In the genomic region with DNA sequence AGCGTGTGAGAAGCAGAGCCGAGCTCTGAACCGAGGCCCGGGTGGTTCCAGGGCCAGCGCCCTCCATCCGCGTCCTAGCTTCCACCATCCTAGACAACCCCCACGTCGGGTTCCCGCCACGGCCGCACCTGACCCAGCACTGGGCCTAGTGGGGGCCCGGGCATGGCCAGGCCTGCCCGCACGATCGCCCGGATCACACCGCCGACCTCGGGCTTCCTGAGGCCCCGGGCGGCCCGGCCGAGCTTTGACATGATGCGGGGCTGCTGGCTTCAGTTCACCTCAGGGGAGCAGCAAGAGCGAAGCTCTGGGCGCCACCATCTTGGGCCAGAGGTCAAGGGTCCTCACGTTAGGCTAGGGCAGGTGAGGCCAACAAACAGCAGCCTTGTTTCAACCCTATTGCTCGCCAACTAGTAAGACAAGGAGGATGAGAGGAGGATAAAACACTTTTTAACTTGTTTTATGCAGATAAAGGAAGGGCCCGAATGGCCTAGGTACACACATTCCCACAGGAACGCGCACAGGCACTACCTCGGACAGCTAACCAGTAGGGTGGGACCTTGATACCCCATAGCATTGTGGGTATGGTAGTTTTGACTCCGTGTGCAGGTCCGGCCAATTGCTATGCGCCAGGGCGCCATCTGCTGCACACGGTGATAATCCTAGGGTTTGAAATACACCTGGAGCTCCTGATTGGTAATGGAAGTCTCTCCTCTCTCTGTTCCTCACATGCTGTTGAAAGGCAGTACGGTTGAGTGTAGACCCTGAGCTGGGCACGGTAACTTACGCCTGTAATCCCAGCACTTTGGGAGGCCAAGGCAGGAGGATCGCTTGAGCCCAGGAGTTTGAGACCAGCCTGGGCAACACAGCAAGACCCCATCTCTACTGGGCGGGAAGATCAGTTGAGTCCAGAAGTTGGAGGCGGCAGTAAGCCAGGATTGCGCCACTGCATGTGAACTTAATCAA, we compare ENCODE assay signal across 8 cellular contexts. TPM values are rescaled to one million over a fixed set of nuclear protein-coding genes. Genes with fewer than 3 reads are reported as not detected.
A peak's percentile ranks its signal among the peaks of the same experiment; 100 is the strongest.
DNase-seq lines count a peak whose midpoint lies in the region; ATAC-seq and TF ChIP-seq lines count a peak whose summit lies in the region.

Gene MRPL11 (minus strand): TSS at position 345 of the 963 bp plus-strand sequence. CDS start 94 bp downstream, at position 251.

- no peaks in the 10 kb centered on the region for H3K27me3 Mint-ChIP-seq in T-helper 17 cell

- intact Hi-C loops in right cardiac atrium (cut with DNase I): loop anchor here in 1 of 4 donors (10.0 kb wide), 1 partner anchor 246 kb away; no protein-coding TSS in a partner anchor
- intact Hi-C loops in aorta (cut with DNase I): no loop called here

- H3K4me3 ChIP-seq in right cardiac atrium (ENCODE audit: low read length) (peak within 1 kb of the TSS; percentile 86), aorta (ENCODE audit: low read length in 2 of 2) (peak within 1 kb of the TSS; percentile 45 to 74)

- H3K27ac Mint-ChIP-seq in T-helper 17 cell: peak within 1 kb of the TSS; percentile 93

- peak; percentile 91 for TF ChIP-seq CTCF in GM13976 (IDR thresholded peaks at IDR 0.05; ENCODE audit: borderline replicate concordance, control extremely low read depth, extremely low read depth, insufficient read depth, missing control alignments)

- peak; percentile 87 for ATAC-seq in HG02884 (IDR thresholded peaks at IDR 0.05; ENCODE audit: unreplicated experiment)
- peak; percentile 98 for ATAC-seq in T-helper 17 cell
- peak; percentile 99 for ATAC-seq in right cardiac atrium
- ATAC-seq in aorta (ENCODE audit: low FRiP score): peak; percentile 100

- H3K27ac ChIP-seq in angular gyrus (ENCODE audit: low read depth, low read length) (peak within 1 kb of the TSS; percentile 94), right cardiac atrium (ENCODE audit: low read length) (peak within 1 kb of the TSS; percentile 90), aorta (ENCODE audit: low read depth in 1 of 2, low read length in 2 of 2) (no peak within 1 kb of the TSS)

- 8% methylated on average over 45 of the region's 45 CpGs for WGBS in right cardiac atrium
- 8% methylated on average over 45 of the region's 45 CpGs for WGBS in aorta, 2 donors

- peak; percentile 96 for DNase-seq in GM13976 (ENCODE audit: low spot score)
- DNase-seq in NCI-H1694 (lab: John Stamatoyannopoulos, UW): peak; percentile 90
- DNase-seq in T-helper 17 cell: peak; percentile 69 to 85 (median 73)
- peak; percentile 89 to 97 (median 93) for DNase-seq in right cardiac atrium
- DNase-seq in putamen (ENCODE audit: low spot score): peak; percentile 92
- peak; percentile 91 to 96 for DNase-seq in aorta

- H3K4me1 ChIP-seq in right cardiac atrium (ENCODE audit: control insufficient read depth, insufficient read depth, low read length) (no peaks in the 10 kb centered on the region), aorta (ENCODE audit: control insufficient read depth in 1 of 2, insufficient read depth in 2 of 2, low read length in 2 of 2) (no peaks in the 10 kb centered on the region)

- H3K36me3 Mint-ChIP-seq in T-helper 17 cell (ENCODE audit: low read depth): no peaks in the 10 kb centered on the region

- H3K9me3 ChIP-seq in T-helper 17 cell (ENCODE audit: control insufficient read depth, low read length, poor library complexity, severe bottlenecking): no peaks in the 10 kb centered on the region
- no peaks in the 10 kb centered on the region for H3K9me3 ChIP-seq in right cardiac atrium (ENCODE audit: control insufficient read depth, low read length)
- H3K9me3 ChIP-seq in aorta (ENCODE audit: control insufficient read depth, low read length): no peaks in the 10 kb centered on the region

- H3K36me3 ChIP-seq in aorta (ENCODE audit: control insufficient read depth in 1 of 2, insufficient read depth in 2 of 2, low read length in 1 of 2): no peaks in the 10 kb centered on the region

- in situ Hi-C loops in GM13976 (cut with MboI; ENCODE audit: low sequenced_read_pairs, unreplicated experiment): no loop called here

- no peaks in the 10 kb centered on the region for H3K27me3 ChIP-seq in right cardiac atrium (ENCODE audit: control insufficient read depth, insufficient read depth)
- H3K27me3 ChIP-seq in aorta (ENCODE audit: control insufficient read depth in 1 of 2, insufficient read depth in 2 of 2, low read length in 1 of 2): no peaks in the 10 kb centered on the region

- peaks cover 12% of the 10 kb centered on the region for H3K4me1 Mint-ChIP-seq in T-helper 17 cell

- H3K4me3 Mint-ChIP-seq in T-helper 17 cell: peak within 1 kb of the TSS; percentile 89

RNA-seq across cellular contexts. Expression of gene MRPL11, which starts in this region (rescaled TPM):
- total RNA-seq in T-helper 17 cell: 10 to 100 TPM; 30.1 to 31.1 TPM
- total RNA-seq in right cardiac atrium: 10 to 100 TPM; 47.5 to 53.0 (median 50.1) TPM
- 62.6 TPM for polyA plus RNA-seq in right cardiac atrium
- total RNA-seq in aorta: 10 to 100 TPM; 27.6 to 33.5 TPM
- 10 to 100 TPM; 40.1 to 54.5 TPM for polyA plus RNA-seq in aorta

Comparison
In these comparisons a context has a peak if more than half of its experiments do, and no peak if none do; other contexts are left out.
1. H3K27ac ChIP-seq: peak in angular gyrus (single experiment) and right cardiac atrium (single experiment); none in aorta (0 of 2).
2. Peak in every context shown above with its lines, with median percentiles within 50 percentile points of each other: DNase-seq and ATAC-seq.